11 cellular contexts compared by ENCODE assay signal in genomic region chr19:10260141-10260584, GRCh38. TPM values are rescaled to one million over a fixed set of nuclear protein-coding genes. Genes with fewer than 3 reads are reported as not detected.
A peak's percentile ranks its signal among the peaks of the same experiment; 100 is the strongest.
DNase-seq lines count a peak whose midpoint lies in the region; TF ChIP-seq lines count a peak whose summit lies in the region.
"Had no signal": no experiment of that assay in that cellular context is flagged by ENCODE, and none has a peak within 500 bp of the region (broad histone marks: within the 10 kb centered on the region; RNA-seq: fewer than 3 reads in every experiment).

No MANE protein-coding gene starts in this region.

- no peak for TF ChIP-seq CTCF in GM20000 (IDR thresholded peaks at IDR 0.05; ENCODE audit: extremely low read depth, missing control alignments)
- no peak for TF ChIP-seq CTCF in left ventricle myocardium inferior (IDR thresholded peaks at IDR 0.05; ENCODE audit: borderline replicate concordance)
- no peak for TF ChIP-seq CTCF in GM13976 (IDR thresholded peaks at IDR 0.05; ENCODE audit: borderline replicate concordance, control extremely low read depth, extremely low read depth, insufficient read depth, missing control alignments)

- CTCF ChIA-PET in activated naive CD4-positive, alpha-beta T cell treated with anti-CD3 and anti-CD28 coated beads for 36 hours (lab: Charles Lee), result interaction anchor here (0.6 to 5.5 kb wide), 13 partner anchors 10 to 156 kb away, joined by 3 to 70 read pairs (median 4); partner anchors contain the start of genes ICAM1, ICAM5 and TYK2

- H3K4me1 Mint-ChIP-seq in activated naive CD4-positive, alpha-beta T cell treated with anti-CD3 and anti-CD28 coated beads for 36 hours (ENCODE audit: low read depth), result peaks cover 23% of the 10 kb centered on the region

- H3K27me3 Mint-ChIP-seq in activated naive CD4-positive, alpha-beta T cell treated with anti-CD3 and anti-CD28 coated beads for 36 hours (ENCODE audit: low read depth), result no peaks in the 10 kb centered on the region

- peak; percentile 58 for DNase-seq in stimulated activated naive CD4-positive, alpha-beta T cell treated with Interleukin-2 at 50 U/mL for 16 hours (lab: John Stamatoyannopoulos, UW)
- DNase-seq in stimulated activated naive CD4-positive, alpha-beta T cell (lab: John Stamatoyannopoulos, UW), result no peak
- DNase-seq in activated naive CD4-positive, alpha-beta T cell treated with anti-CD3 and anti-CD28 coated beads for 36 hours, result peak; percentile 74
- DNase-seq in putamen (ENCODE audit: low spot score) (peak; percentile 75), GM20000 (ENCODE audit: low spot score) (no peak), left ventricle myocardium inferior (no peak), AG08395 (ENCODE audit: low spot score) (no peak), GM13976 (ENCODE audit: low spot score) (no peak)
- DNase-seq: HFFc6, OCI-M1 had no signal

- no peaks in the 10 kb centered on the region for H3K27me3 ChIP-seq in left ventricle myocardium inferior (ENCODE audit: low read depth)

- peak overlapping the region; percentile 80 for H3K27ac Mint-ChIP-seq in activated naive CD4-positive, alpha-beta T cell treated with anti-CD3 and anti-CD28 coated beads for 36 hours
- H3K27ac Mint-ChIP-seq: HFFc6 had no signal

- H3K36me3 ChIP-seq in left ventricle myocardium inferior, result peaks cover 43% of the 10 kb centered on the region

- no peaks in the 10 kb centered on the region for H3K9me3 Mint-ChIP-seq in activated naive CD4-positive, alpha-beta T cell treated with anti-CD3 and anti-CD28 coated beads for 36 hours
- H3K9me3 Mint-ChIP-seq: HFFc6 had no signal

- peaks cover 19% of the 10 kb centered on the region for H3K4me1 ChIP-seq in left ventricle myocardium inferior

- no peak overlapping the region for H3K27ac ChIP-seq in left ventricle myocardium inferior (replicated peaks)

- no peak overlapping the region for H3K4me3 Mint-ChIP-seq in activated naive CD4-positive, alpha-beta T cell treated with anti-CD3 and anti-CD28 coated beads for 36 hours
- H3K4me3 Mint-ChIP-seq: HFFc6 had no signal

- intact Hi-C loops in activated naive CD4-positive, alpha-beta T cell treated with anti-CD3 and anti-CD28 coated beads for 36 hours (cut with micrococcal nuclease), result loop anchor here (2.0 kb wide), 1 partner anchor 121 kb away; the partner anchor contains the start of gene TYK2
- intact Hi-C loops in left ventricle myocardium inferior (cut with micrococcal nuclease), result no loop called here

- in situ Hi-C loops in GM13976 (cut with MboI; ENCODE audit: low sequenced_read_pairs, unreplicated experiment), result no loop called here

- no peaks in the 10 kb centered on the region for H3K9me3 ChIP-seq in left ventricle myocardium inferior (replicated peaks)

- H3K36me3 Mint-ChIP-seq in activated naive CD4-positive, alpha-beta T cell treated with anti-CD3 and anti-CD28 coated beads for 36 hours (ENCODE audit: low read depth), result peaks cover 25% of the 10 kb centered on the region

- H3K4me3 ChIP-seq in left ventricle myocardium inferior, result no peak overlapping the region

RNA-seq across cellular contexts. Expression of gene MRPL4, which starts 8.1 kb away (rescaled TPM):
- total RNA-seq in activated naive CD4-positive, alpha-beta T cell treated with anti-CD3 and anti-CD28 coated beads for 36 hours, result 100 to 1,000 TPM; 115 to 116 TPM
- total RNA-seq in left ventricle myocardium inferior, result 77.0 TPM

RNA-seq across cellular contexts. Expression of gene ICAM1, which starts 10.8 kb away (rescaled TPM):
- 10 to 100 TPM; 11.5 to 12.0 TPM for total RNA-seq in activated naive CD4-positive, alpha-beta T cell treated with anti-CD3 and anti-CD28 coated beads for 36 hours
- total RNA-seq in left ventricle myocardium inferior, result 7.1 TPM

RNA-seq across cellular contexts. Expression of gene ICAM4, which starts 26.6 kb away (rescaled TPM):
- total RNA-seq in activated naive CD4-positive, alpha-beta T cell treated with anti-CD3 and anti-CD28 coated beads for 36 hours, result not detected
- 0.36 TPM for total RNA-seq in left ventricle myocardium inferior

RNA-seq across cellular contexts. Expression of gene S1PR2, which starts 29.0 kb away (rescaled TPM):
- total RNA-seq in activated naive CD4-positive, alpha-beta T cell treated with anti-CD3 and anti-CD28 coated beads for 36 hours, result 1 to 10 TPM; 3.4 TPM
- 3.5 TPM for total RNA-seq in left ventricle myocardium inferior

RNA-seq across cellular contexts. Expression of gene ICAM5, which starts 29.6 kb away (rescaled TPM):
- total RNA-seq in activated naive CD4-positive, alpha-beta T cell treated with anti-CD3 and anti-CD28 coated beads for 36 hours, result under 1 TPM; 0.72 to 0.81 TPM
- total RNA-seq in left ventricle myocardium inferior, result 0.49 TPM
- total RNA-seq: skeletal muscle tissue had no signal

Comparison
In these comparisons a context has a peak if more than half of its experiments do, and no peak if none do; other contexts are left out.
1. DNase-seq: peak in stimulated activated naive CD4-positive, alpha-beta T cell treated with Interleukin-2 at 50 U/mL for 16 hours (single experiment), activated naive CD4-positive, alpha-beta T cell treated with anti-CD3 and anti-CD28 coated beads for 36 hours (single experiment) and putamen (single experiment); none in stimulated activated naive CD4-positive, alpha-beta T cell (0 of 6), GM20000 (single experiment), left ventricle myocardium inferior (single experiment), AG08395 (single experiment) and GM13976 (single experiment).